In genomic region chr17:40325156-40326013, GRCh38 we compare ENCODE assay signal across 10 cellular contexts. TPM values are rescaled to one million over a fixed set of nuclear protein-coding genes. Genes with fewer than 3 reads are reported as not detected.
DNase-seq lines count a peak whose midpoint lies in the region; ATAC-seq and TF ChIP-seq lines count a peak whose summit lies in the region.
"Had no signal": no experiment of that assay in that cellular context is flagged by ENCODE, and none has a peak within 500 bp of the region (broad histone marks: within the 10 kb centered on the region; RNA-seq: fewer than 3 reads in every experiment).

No MANE protein-coding gene starts in this region.

- no peaks in the 10 kb centered on the region for H3K9me3 Mint-ChIP-seq in activated naive CD8-positive, alpha-beta T cell (ENCODE audit: low read depth)

- DNase-seq in stimulated activated CD4-positive, alpha-beta T cell treated with anti-CD3 and anti-CD28 coated beads, Interleukin-15, amount 100 ng/mL, for 24 hours: peak; percentile 30
- DNase-seq in stimulated activated CD4-positive, alpha-beta T cell treated with anti-CD3 and anti-CD28 coated beads, Interleukin-1b, Interleukin-23, amount 100 ng/mL, for 48 hours: no peak
- DNase-seq in mucosa of descending colon: peak in 2 of 3 donors; percentile 33 to 48
- peak; percentile 47 to 50 for DNase-seq in aorta
- DNase-seq in NCI-H2196 (lab: John Stamatoyannopoulos, UW; ENCODE audit: unreplicated experiment): no peak
- no peak for DNase-seq in KBM-7
- DNase-seq: amygdala, SIG-M5 had no signal

- peak overlapping the region; percentile 87 for H3K4me3 Mint-ChIP-seq in activated naive CD8-positive, alpha-beta T cell

- peak overlapping the region in 1 of 2 donors; percentile 20 for H3K27ac ChIP-seq in aorta (ENCODE audit: low read depth in 1 of 2, low read length in 2 of 2)

- in situ Hi-C loops in KBM-7 (cut with MboI; ENCODE audit: low pct_unique_long_range_greater_than_20kb, low sequenced_read_pairs): no loop called here

- 68 to 76% methylated on average over 13 of the region's 13 CpGs for WGBS in aorta, 2 donors

- TF ChIP-seq CTCF in mucosa of descending colon (IDR thresholded peaks at IDR 0.05): no peak

- ATAC-seq in mucosa of descending colon (no peak), aorta (ENCODE audit: low FRiP score) (no peak), GM18520 (IDR thresholded peaks at IDR 0.05; ENCODE audit: unreplicated experiment) (no peak)

- no peaks in the 10 kb centered on the region for H3K36me3 ChIP-seq in mucosa of descending colon (ENCODE audit: low read depth)
- no peaks in the 10 kb centered on the region for H3K36me3 ChIP-seq in aorta (ENCODE audit: control insufficient read depth in 1 of 2, insufficient read depth in 2 of 2, low read length in 1 of 2)

- no peak overlapping the region for H3K4me3 ChIP-seq in mucosa of descending colon
- H3K4me3 ChIP-seq in aorta (ENCODE audit: low read length in 2 of 2): no peak overlapping the region

- H3K9me3 ChIP-seq in mucosa of descending colon: no peaks in the 10 kb centered on the region
- no peaks in the 10 kb centered on the region for H3K9me3 ChIP-seq in aorta (ENCODE audit: control insufficient read depth, low read length)

- H3K4me1 ChIP-seq in mucosa of descending colon (ENCODE audit: low read depth): peaks cover 66% of the 10 kb centered on the region
- H3K4me1 ChIP-seq in aorta (ENCODE audit: control insufficient read depth in 1 of 2, insufficient read depth in 2 of 2, low read length in 2 of 2): peaks cover 0 to 5% of the 10 kb centered on the region in 2 donors

- H3K4me1 Mint-ChIP-seq in activated naive CD8-positive, alpha-beta T cell (ENCODE audit: low read depth): peaks cover 82% of the 10 kb centered on the region

- no peaks in the 10 kb centered on the region for H3K27me3 Mint-ChIP-seq in activated naive CD8-positive, alpha-beta T cell

- peaks cover 5% of the 10 kb centered on the region for H3K36me3 Mint-ChIP-seq in activated naive CD8-positive, alpha-beta T cell

- intact Hi-C loops in mucosa of descending colon (cut with DNase I, micrococcal nuclease) (no loop called here), aorta (cut with DNase I) (no loop called here)

- H3K27me3 ChIP-seq in aorta (ENCODE audit: control insufficient read depth in 1 of 2, insufficient read depth in 2 of 2, low read length in 1 of 2): no peaks in the 10 kb centered on the region

- peak overlapping the region; percentile 92 for H3K27ac Mint-ChIP-seq in activated naive CD8-positive, alpha-beta T cell

RNA-seq across cellular contexts. Expression of gene RARA, which starts 16.4 kb away (rescaled TPM):
- total RNA-seq in mucosa of descending colon: 10 to 100 TPM; 42.2 to 51.2 (median 49.6) TPM
- 10 to 100 TPM; 52.7 to 88.3 TPM for total RNA-seq in aorta
- polyA plus RNA-seq in aorta: 10 to 100 TPM; 10.6 to 25.6 TPM

RNA-seq across cellular contexts. Expression of gene CDC6, which starts 37.7 kb away (rescaled TPM):
- total RNA-seq in mucosa of descending colon (10 to 100 TPM in 1 of 3 donors, 1 to 10 TPM in 2; 4.0 to 14.9 (median 7.4) TPM), aorta (1 to 10 TPM; 1.7 to 2.5 TPM)
- polyA plus RNA-seq in aorta: 1 to 10 TPM in 1 of 2 donors, under 1 TPM in 1; 0.38 to 1.6 TPM

RNA-seq across cellular contexts. Expression of gene GJD3, which starts 39.2 kb away (rescaled TPM):
- total RNA-seq in mucosa of descending colon: 1 to 10 TPM in 2 of 3 donors, under 1 TPM in 1; 0.81 to 1.4 (median 1.2) TPM
- total RNA-seq in aorta: 1 to 10 TPM; 1.8 to 2.2 TPM
- not detected for polyA plus RNA-seq in aorta

Comparison
In these comparisons a context has a peak if more than half of its experiments do, and no peak if none do; other contexts are left out.
1. DNase-seq: peak in stimulated activated CD4-positive, alpha-beta T cell treated with anti-CD3 and anti-CD28 coated beads, Interleukin-15, amount 100 ng/mL, for 24 hours (single experiment), mucosa of descending colon (2 of 3) and aorta (2 of 2); none in stimulated activated CD4-positive, alpha-beta T cell treated with anti-CD3 and anti-CD28 coated beads, Interleukin-1b, Interleukin-23, amount 100 ng/mL, for 48 hours (single experiment), NCI-H2196 (single experiment) and KBM-7 (single experiment).